Comparison of ENCODE assay signal across 16 cellular contexts in genomic region chr20:33788351-33789049, GRCh38. TPM values are rescaled to one million over a fixed set of nuclear protein-coding genes. Genes with fewer than 3 reads are reported as not detected.
A peak's percentile ranks its signal among the peaks of the same experiment; 100 is the strongest.
DNase-seq lines count a peak whose midpoint lies in the region; ATAC-seq, FAIRE-seq and TF ChIP-seq lines count a peak whose summit lies in the region.
"Had no signal": no experiment of that assay in that cellular context is flagged by ENCODE, and none has a peak within 500 bp of the region (broad histone marks: within the 10 kb centered on the region; RNA-seq: fewer than 3 reads in every experiment).

No MANE protein-coding gene starts in this region.

- no peak overlapping the region for H3K27ac Mint-ChIP-seq in MCF 10A (ENCODE audit: low read depth, unreplicated experiment)
- peak overlapping the region; percentile 72 for H3K27ac Mint-ChIP-seq in neural progenitor cell
- H3K27ac Mint-ChIP-seq: activated CD4-positive, alpha-beta T cell treated with anti-CD3 and anti-CD28 coated beads for 36 hours; activated T-cell treated with anti-CD3 and anti-CD28 coated beads, Interleukin-2, amount 50 U/mL, for 72 hours had no signal

- dilution Hi-C loops in mammary epithelial cell (cut with HindIII; ENCODE audit: low sequenced_read_pairs), result loop anchor here (5.0 kb wide), 1 partner anchor 101 kb away; the partner anchor contains the start of gene E2F1

- TF ChIP-seq POLR2A in K562 (conservative IDR thresholded peaks at IDR 0.05) (no peak), tibial nerve (IDR thresholded peaks at IDR 0.05) (no peak)

- H3K4me3 Mint-ChIP-seq in MCF 10A (ENCODE audit: unreplicated experiment) (no peak overlapping the region), neural progenitor cell (no peak overlapping the region)
- H3K4me3 Mint-ChIP-seq: activated CD4-positive, alpha-beta T cell treated with anti-CD3 and anti-CD28 coated beads for 36 hours; activated T-cell treated with anti-CD3 and anti-CD28 coated beads, Interleukin-2, amount 50 U/mL, for 72 hours had no signal

- peaks cover 27% of the 10 kb centered on the region for H3K4me1 ChIP-seq in mammary epithelial cell (ENCODE audit: insufficient read depth, low read length)
- H3K4me1 ChIP-seq in K562 (replicated peaks in 1 of 2; ENCODE audit: control insufficient read depth in 2 of 2, insufficient read depth in 2 of 2, low read length in 2 of 2), result peaks cover 4 to 19% of the 10 kb centered on the region in 2 experiments; a peak in 3 of 5 replicates
- no peaks in the 10 kb centered on the region for H3K4me1 ChIP-seq in neural progenitor cell
- H3K4me1 ChIP-seq in upper lobe of right lung, result peaks cover 12% of the 10 kb centered on the region
- H3K4me1 ChIP-seq in tibial nerve, result peaks cover 0 to 3% (median 1%) of the 10 kb centered on the region in 4 donors

- DNase-seq in MCF 10A (ENCODE audit: unreplicated experiment), result peak; percentile 33
- DNase-seq in mammary epithelial cell, result no peak
- no peak for DNase-seq in K562 (ENCODE audit: extremely low read depth in 1 of 4, low spot score in 3 of 4)
- no peak for DNase-seq in neural progenitor cell (ENCODE audit: low spot score)
- DNase-seq in upper lobe of right lung, result no peak
- DNase-seq in HUDEP-2 (lab: John Stamatoyannopoulos, UW; ENCODE audit: unreplicated experiment in 76 of 76), result no peak
- DNase-seq in NCI-H510A treated with DMSO at 0.1 percent for 48 hours (lab: John Stamatoyannopoulos, UW), result no peak
- no peak for DNase-seq in tibial nerve (ENCODE audit: low spot score in 2 of 2)
- DNase-seq: activated CD4-positive, alpha-beta T cell treated with anti-CD3 and anti-CD28 coated beads for 36 hours; activated T-cell treated with anti-CD3 and anti-CD28 coated beads, Interleukin-2, amount 50 U/mL, for 72 hours; COR-L47; GDM1; Kasumi-1; NCI-H1694; OCI-M1 had no signal

- H3K4me3 ChIP-seq in mammary epithelial cell (replicated peaks in 1 of 3; ENCODE audit: insufficient read depth in 1 of 3, low read depth in 2 of 3, low read length in 3 of 3) (no peak overlapping the region), K562 (no peak overlapping the region), neural progenitor cell (no peak overlapping the region), upper lobe of right lung (no peak overlapping the region), tibial nerve (no peak overlapping the region)
- H3K4me3 ChIP-seq: suprapubic skin had no signal

- H3K36me3 ChIP-seq in mammary epithelial cell (ENCODE audit: insufficient read depth, low read length) (no peaks in the 10 kb centered on the region), K562 (ENCODE audit: control insufficient read depth, insufficient read depth, low read length) (no peaks in the 10 kb centered on the region), neural progenitor cell (no peaks in the 10 kb centered on the region), upper lobe of right lung (no peaks in the 10 kb centered on the region), tibial nerve (peaks cover 0 to 57% (median 0%) of the 10 kb centered on the region in 3 donors)

- TF ChIP-seq CTCF in MCF 10A (IDR thresholded peaks at IDR 0.05; ENCODE audit: unreplicated experiment), result no peak
- no peak for TF ChIP-seq CTCF in mammary epithelial cell (conservative IDR thresholded peaks at IDR 0.05 in 1 of 2, IDR thresholded peaks at IDR 0.05 in 1 of 2; ENCODE audit: extremely low read depth in 1 of 2, insufficient read depth in 1 of 2, low read depth in 1 of 2, low read length in 2 of 2)
- no peak for TF ChIP-seq CTCF in K562 (IDR thresholded peaks at IDR 0.05 in 2 of 3, conservative IDR thresholded peaks at IDR 0.05 in 1 of 3; ENCODE audit: insufficient read depth in 2 of 3, low read depth in 1 of 3, low read length in 3 of 3)
- TF ChIP-seq CTCF in neural progenitor cell (IDR thresholded peaks at IDR 0.05), result no peak
- TF ChIP-seq CTCF in upper lobe of right lung (IDR thresholded peaks at IDR 0.05), result no peak
- TF ChIP-seq CTCF in tibial nerve (IDR thresholded peaks at IDR 0.05), result no peak

- no peaks in the 10 kb centered on the region for H3K79me2 ChIP-seq in mammary epithelial cell (ENCODE audit: insufficient read depth, low read length)
- no peaks in the 10 kb centered on the region for H3K79me2 ChIP-seq in K562 (ENCODE audit: control insufficient read depth, insufficient read depth, low read length)
- no peaks in the 10 kb centered on the region for H3K79me2 ChIP-seq in neural progenitor cell (ENCODE audit: low read depth)

- 95% methylated on average over 11 of the region's 12 CpGs for WGBS in mammary epithelial cell (ENCODE audit: low coverage, missing lambda C conversion rate)
- 78% methylated on average over 12 of the region's 12 CpGs for WGBS in K562 (ENCODE audit: insufficient coverage, low coverage, missing lambda C conversion rate)
- 85 to 86% methylated on average over 12 of the region's 12 CpGs for WGBS in tibial nerve, 2 donors

- no peak overlapping the region for H2AFZ ChIP-seq in mammary epithelial cell (ENCODE audit: low read depth, low read length)
- H2AFZ ChIP-seq in K562 (ENCODE audit: low read depth, low read length), result no peak overlapping the region
- H2AFZ ChIP-seq in neural progenitor cell (replicated peaks), result no peak overlapping the region

- H3K27me3 ChIP-seq in mammary epithelial cell (ENCODE audit: insufficient read depth, low read length), result no peaks in the 10 kb centered on the region
- H3K27me3 ChIP-seq in K562 (ENCODE audit: control insufficient read depth in 2 of 2, insufficient read depth in 2 of 2, low read length in 2 of 2), result no peaks in the 10 kb centered on the region
- H3K27me3 ChIP-seq in neural progenitor cell, result no peaks in the 10 kb centered on the region
- H3K27me3 ChIP-seq in upper lobe of right lung, result no peaks in the 10 kb centered on the region
- H3K27me3 ChIP-seq in tibial nerve, result no peaks in the 10 kb centered on the region
- H3K27me3 ChIP-seq: suprapubic skin had no signal

- intact Hi-C loops in MCF 10A (cut with micrococcal nuclease) (loop anchor here (1.0 to 5.0 kb wide), 3 partner anchors 23 to 279 kb away; partner anchors contain the start of genes CHMP4B and ZNF341), mammary epithelial cell (cut with micrococcal nuclease) (loop anchor here (2.0 to 5.0 kb wide), 2 partner anchors 22 to 56 kb away; partner anchors contain the start of genes CHMP4B and ZNF341), K562 (cut with micrococcal nuclease) (no loop called here), upper lobe of right lung (cut with DNase I) (no loop called here)

- no peak for ATAC-seq in K562
- ATAC-seq in upper lobe of right lung, result no peak
- ATAC-seq: activated CD4-positive, alpha-beta T cell treated with anti-CD3 and anti-CD28 coated beads for 36 hours; activated T-cell treated with anti-CD3 and anti-CD28 coated beads, Interleukin-2, amount 50 U/mL, for 72 hours had no signal

- peaks cover 24% of the 10 kb centered on the region for H3K4me1 Mint-ChIP-seq in MCF 10A (ENCODE audit: insufficient read depth, unreplicated experiment)
- H3K4me1 Mint-ChIP-seq in neural progenitor cell, result peaks cover 16% of the 10 kb centered on the region

- FAIRE-seq in K562 (lab: Jason Lieb, UNC), result no peak

- no peaks in the 10 kb centered on the region for H3K9me3 ChIP-seq in mammary epithelial cell (replicated peaks; ENCODE audit: insufficient read depth, low read length)
- no peaks in the 10 kb centered on the region for H3K9me3 ChIP-seq in K562 (replicated peaks; ENCODE audit: control insufficient read depth, insufficient read depth, low read depth, low read length)
- H3K9me3 ChIP-seq in neural progenitor cell (ENCODE audit: low read depth), result no peaks in the 10 kb centered on the region
- no peaks in the 10 kb centered on the region for H3K9me3 ChIP-seq in upper lobe of right lung
- H3K9me3 ChIP-seq in tibial nerve, result no peaks in the 10 kb centered on the region
- H3K9me3 ChIP-seq: suprapubic skin had no signal

- H3K27ac ChIP-seq in mammary epithelial cell (ENCODE audit: insufficient read depth, low read depth, low read length), result no peak overlapping the region
- no peak overlapping the region for H3K27ac ChIP-seq in K562 (ENCODE audit: extremely low read depth, low read depth, low read length)
- H3K27ac ChIP-seq in neural progenitor cell, result no peak overlapping the region
- H3K27ac ChIP-seq in upper lobe of right lung, result peak overlapping the region; percentile 53
- H3K27ac ChIP-seq in tibial nerve, result no peak overlapping the region

- H3F3A ChIP-seq in neural progenitor cell (ENCODE audit: low read depth), result no peaks in the 10 kb centered on the region

- POLR2A ChIA-PET in MCF 10A (lab: Yijun Ruan, JAX), result interaction anchor here (1.1 to 5.8 kb wide), 10 partner anchors 13 to 324 kb away, joined by 3 to 97 read pairs (median 8); partner anchors contain the start of genes CHMP4B, EIF2S2, RALY and ZNF341
- POLR2A ChIA-PET in K562 (lab: Yijun Ruan, JAX), result interaction anchor here (0.7 kb wide), 1 partner anchor 10 kb away, joined by 3 read pairs; no protein-coding TSS in a partner anchor

- H3K9me3 Mint-ChIP-seq in MCF 10A (ENCODE audit: unreplicated experiment), result no peaks in the 10 kb centered on the region
- H3K9me3 Mint-ChIP-seq in neural progenitor cell, result no peaks in the 10 kb centered on the region
- H3K9me3 Mint-ChIP-seq: activated T-cell treated with anti-CD3 and anti-CD28 coated beads, Interleukin-2, amount 50 U/mL, for 72 hours had no signal

- H3K9ac ChIP-seq in mammary epithelial cell (ENCODE audit: insufficient read depth, low read length) (no peak overlapping the region), K562 (ENCODE audit: insufficient read depth in 1 of 2, low read depth in 2 of 2, low read length in 2 of 2) (peak overlapping the region in 1 of 2 experiments; percentile 43; a peak in 1 of 4 replicates), neural progenitor cell (no peak overlapping the region)

- CTCF ChIA-PET in MCF 10A (lab: Yijun Ruan, JAX), result interaction anchor here (0.6 to 1.4 kb wide), 4 partner anchors 22 to 293 kb away, joined by 3 read pairs; no protein-coding TSS in a partner anchor
- CTCF ChIA-PET in mammary epithelial cell (lab: Charles Lee; ENCODE audit: low non-redundant PET), result no interaction called here
- CTCF ChIA-PET in K562 (lab: Yijun Ruan, JAX; ENCODE audit: low intra/inter-chr PET ratio), result no interaction called here

- BruUV-seq in MCF 10A (replicated peaks; lab: Mats Ljungman, UMichigan) (no TSS peak), mammary epithelial cell (replicated peaks; lab: Mats Ljungman, UMichigan) (no TSS peak), K562 (replicated peaks; lab: Mats Ljungman, UMichigan) (no TSS peak)

- H3K27me3 Mint-ChIP-seq in MCF 10A (ENCODE audit: insufficient read depth, unreplicated experiment) (no peaks in the 10 kb centered on the region), neural progenitor cell (ENCODE audit: insufficient read depth, low read depth) (no peaks in the 10 kb centered on the region)
- H3K27me3 Mint-ChIP-seq: activated CD4-positive, alpha-beta T cell treated with anti-CD3 and anti-CD28 coated beads for 36 hours had no signal

- TF ChIP-seq RAD21 in K562 (CRISPR knock-in tag; conservative IDR thresholded peaks at IDR 0.05 in 1 of 2, IDR thresholded peaks at IDR 0.05 in 1 of 2), result no peak

- H3K36me3 Mint-ChIP-seq in MCF 10A (ENCODE audit: insufficient read depth, unreplicated experiment) (peaks cover 7% of the 10 kb centered on the region), neural progenitor cell (peaks cover 3% of the 10 kb centered on the region)

- no peaks in the 10 kb centered on the region for H4K20me1 ChIP-seq in mammary epithelial cell (ENCODE audit: insufficient read depth, low read length)
- H4K20me1 ChIP-seq in K562 (replicated peaks; ENCODE audit: control insufficient read depth, insufficient read depth, low read length), result no peaks in the 10 kb centered on the region
- no peaks in the 10 kb centered on the region for H4K20me1 ChIP-seq in neural progenitor cell (ENCODE audit: low read depth)

- no peak for TF ChIP-seq EP300 in K562 (IDR thresholded peaks at IDR 0.05; ENCODE audit: low read length)
- no peak for TF ChIP-seq EP300 in tibial nerve (IDR thresholded peaks at IDR 0.05)

- H3K4me2 ChIP-seq in mammary epithelial cell (ENCODE audit: insufficient read depth, low read depth, low read length), result no peak overlapping the region
- H3K4me2 ChIP-seq in K562 (ENCODE audit: insufficient read depth, low read length), result no peak overlapping the region
- H3K4me2 ChIP-seq in neural progenitor cell, result no peak overlapping the region

- H3K9me1 ChIP-seq in K562 (ENCODE audit: control insufficient read depth, insufficient read depth, low read length), result no peaks in the 10 kb centered on the region

- in situ Hi-C loops in mammary epithelial cell (cut with MboI; ENCODE audit: low sequenced_read_pairs in 2 of 2), result no loop called here
- in situ Hi-C loops in K562 (cut with MboI), result no loop called here

RNA-seq across cellular contexts. Expression of gene CHMP4B, which starts 22.6 kb away (rescaled TPM):
- total RNA-seq in MCF 10A (2022), result 77.6 and 95.2 TPM in 2 replicates
- total RNA-seq in mammary epithelial cell, result 10 to 100 TPM; 24.2 to 72.4 TPM
- 37.7 TPM for polyA plus RNA-seq in mammary epithelial cell
- polyA minus RNA-seq in mammary epithelial cell, result 31.3 TPM
- total RNA-seq in K562 (2011; cell fraction: chromatin; rRNA removed; ENCODE audit: low replicate concordance), result 6.2 and 7.5 TPM in 2 replicates
- 5.7 TPM in 2 replicates for total RNA-seq in K562 (2011; cell fraction: nucleolus; rRNA removed)
- total RNA-seq in K562 (2011; cell fraction: nucleoplasm; rRNA removed), result 7.3 and 9.1 TPM in 2 replicates
- 35.4 and 39.2 TPM in 2 replicates for total RNA-seq in K562 (2014; rRNA removed)
- 18.6 and 18.8 TPM in 2 replicates for total RNA-seq in K562 (2014; rRNA removed; fragmentation: Illumina TruSeq; extraction: Trizol)
- 30.4 and 30.8 TPM in 2 replicates for total RNA-seq in K562 (2015; rRNA removed; fragmentation: Illumina TruSeq; extraction: Trizol)
- total RNA-seq in K562 (2021), result 43.9 and 45.1 TPM in 2 replicates
- polyA plus RNA-seq in K562 (2011; rRNA removed), result 25.2 and 31.8 TPM in 2 replicates
- 21.4 and 26.5 TPM in 2 replicates for polyA plus RNA-seq in K562 (2011; cell fraction: cytosol; rRNA removed)
- 8.8 and 10.6 TPM in 2 replicates for polyA plus RNA-seq in K562 (2011; cell fraction: nucleus; rRNA removed)
- 58.9 and 64.6 TPM in 2 replicates for polyA plus RNA-seq in K562 (2012)
- polyA plus RNA-seq in K562 (2014; fragmentation: Illumina TruSeq; extraction: Trizol), result 55.9 and 61.8 TPM in 2 replicates
- polyA plus RNA-seq in K562 (2014; fragmentation: Nextera tagmentation; extraction: Ambion mirVana), result 1 to 10 TPM; 1.8 to 2.5 TPM
- 51.9 and 64.7 TPM in 2 replicates for polyA plus RNA-seq in K562 (2014; rRNA removed)
- 10.0 and 11.8 TPM in 2 replicates for polyA minus RNA-seq in K562 (2011; rRNA and poly(A)+ RNA removed)
- polyA minus RNA-seq in K562 (2011; cell fraction: cytosol; rRNA and poly(A)+ RNA removed), result 13.6 and 16.1 TPM in 2 replicates
- polyA minus RNA-seq in K562 (2011; cell fraction: nucleus; rRNA and poly(A)+ RNA removed), result 2.7 and 4.3 TPM in 2 replicates
- 40.7 and 51.4 TPM in 2 replicates for total RNA-seq in neural progenitor cell (ENCODE audit: low replicate concordance)
- total RNA-seq in upper lobe of right lung, result 86.6 TPM
- total RNA-seq in tibial nerve, result 10 to 100 TPM; 72.0 to 93.1 (median 78.9) TPM

RNA-seq across cellular contexts. Expression of gene ZNF341, which starts 56.7 kb away (rescaled TPM):
- 2.0 and 2.5 TPM in 2 replicates for total RNA-seq in MCF 10A (2022)
- total RNA-seq in mammary epithelial cell, result 1 to 10 TPM; 1.0 to 4.5 TPM
- polyA plus RNA-seq in mammary epithelial cell, result 2.9 TPM
- 4.5 TPM for polyA minus RNA-seq in mammary epithelial cell
- total RNA-seq in K562 (2011; cell fraction: chromatin; rRNA removed; ENCODE audit: low replicate concordance), result 6.0 and 8.6 TPM in 2 replicates
- total RNA-seq in K562 (2011; cell fraction: nucleolus; rRNA removed), result 5.0 and 5.2 TPM in 2 replicates
- total RNA-seq in K562 (2011; cell fraction: nucleoplasm; rRNA removed), result 5.1 and 6.3 TPM in 2 replicates
- 1.6 and 2.6 TPM in 2 replicates for total RNA-seq in K562 (2014; rRNA removed)
- total RNA-seq in K562 (2014; rRNA removed; fragmentation: Illumina TruSeq; extraction: Trizol), result 0.41 and 0.76 TPM in 2 replicates
- 1.0 TPM in 2 replicates for total RNA-seq in K562 (2015; rRNA removed; fragmentation: Illumina TruSeq; extraction: Trizol)
- total RNA-seq in K562 (2021), result 2.6 and 2.8 TPM in 2 replicates
- 0.89 and 1.8 TPM in 2 replicates for polyA plus RNA-seq in K562 (2011; rRNA removed)
- polyA plus RNA-seq in K562 (2011; cell fraction: cytosol; rRNA removed), result 1.2 and 2.3 TPM in 2 replicates
- 2.3 and 5.1 TPM in 2 replicates for polyA plus RNA-seq in K562 (2011; cell fraction: nucleus; rRNA removed)
- polyA plus RNA-seq in K562 (2012), result 2.3 and 2.4 TPM in 2 replicates
- polyA plus RNA-seq in K562 (2014; fragmentation: Illumina TruSeq; extraction: Trizol), result 2.3 TPM in 2 replicates
- under 1 TPM; 0.08 to 0.10 TPM for polyA plus RNA-seq in K562 (2014; fragmentation: Nextera tagmentation; extraction: Ambion mirVana)
- 2.0 and 2.2 TPM in 2 replicates for polyA plus RNA-seq in K562 (2014; rRNA removed)
- 0.90 and 1.3 TPM in 2 replicates for polyA minus RNA-seq in K562 (2011; rRNA and poly(A)+ RNA removed)
- 1.6 and 1.9 TPM in 2 replicates for polyA minus RNA-seq in K562 (2011; cell fraction: cytosol; rRNA and poly(A)+ RNA removed)
- polyA minus RNA-seq in K562 (2011; cell fraction: nucleus; rRNA and poly(A)+ RNA removed), result 1.1 and 1.6 TPM in 2 replicates
- total RNA-seq in neural progenitor cell (ENCODE audit: low replicate concordance), result 0.82 and 2.5 TPM in 2 replicates
- total RNA-seq in upper lobe of right lung, result 4.8 TPM
- total RNA-seq in tibial nerve, result 1 to 10 TPM; 1.7 to 4.8 (median 2.1) TPM

Comparison
In these comparisons a context has a peak if more than half of its experiments do, and no peak if none do; other contexts are left out.
1. intact Hi-C loops: an anchor here in MCF 10A (1.0 to 5.0 kb wide) and mammary epithelial cell (2.0 to 5.0 kb wide); none called in K562 and upper lobe of right lung.